ENCODE assay signal across 15 cellular contexts in genomic region chr3:181690769-181691168, GRCh38. TPM values are rescaled to one million over a fixed set of nuclear protein-coding genes. Genes with fewer than 3 reads are reported as not detected.
A peak's percentile ranks its signal among the peaks of the same experiment; 100 is the strongest.
DNase-seq lines count a peak whose midpoint lies in the region; ATAC-seq and TF ChIP-seq lines count a peak whose summit lies in the region.
"Had no signal": no experiment of that assay in that cellular context is flagged by ENCODE, and none has a peak within 500 bp of the region (broad histone marks: within the 10 kb centered on the region; RNA-seq: fewer than 3 reads in every experiment).

No MANE protein-coding gene starts in this region.

- ATAC-seq in aorta (ENCODE audit: low FRiP score) (no peak), HG03025 (IDR thresholded peaks at IDR 0.05; ENCODE audit: low FRiP score, unreplicated experiment) (no peak)
- ATAC-seq: CD8-positive, alpha-beta T cell; HCT116 had no signal

- peaks cover 96% of the 10 kb centered on the region for H3K4me1 ChIP-seq in neural progenitor cell
- H3K4me1 ChIP-seq in aorta (ENCODE audit: control insufficient read depth in 1 of 2, insufficient read depth in 2 of 2, low read length in 2 of 2) = no peaks in the 10 kb centered on the region
- H3K4me1 ChIP-seq: Caco-2 had no signal

- H3K36me3 Mint-ChIP-seq in neural progenitor cell = no peaks in the 10 kb centered on the region
- H3K36me3 Mint-ChIP-seq: CD8-positive, alpha-beta T cell had no signal

- intact Hi-C loops in dorsolateral prefrontal cortex (cut with DNase I) (no loop called here), aorta (cut with DNase I) (no loop called here)

- no peak overlapping the region for H3K27ac Mint-ChIP-seq in neural progenitor cell
- H3K27ac Mint-ChIP-seq: CD8-positive, alpha-beta T cell had no signal

- H3K27me3 ChIP-seq in dorsolateral prefrontal cortex = peaks cover 0 to 5% (median 0%) of the 10 kb centered on the region in 45 donors
- H3K27me3 ChIP-seq in neural progenitor cell = no peaks in the 10 kb centered on the region
- no peaks in the 10 kb centered on the region for H3K27me3 ChIP-seq in aorta (ENCODE audit: control insufficient read depth in 1 of 2, insufficient read depth in 2 of 2, low read length in 1 of 2)

- no peak overlapping the region for H3K9ac ChIP-seq in neural progenitor cell
- H3K9ac ChIP-seq: GM23248 had no signal

- H3K4me2 ChIP-seq in neural progenitor cell = peak overlapping the region; percentile 65

- WGBS in aorta, 2 donors = 86 to 87% methylated on average over 2 of the region's 2 CpGs

- peaks cover 43% of the 10 kb centered on the region for H3K79me2 ChIP-seq in neural progenitor cell (ENCODE audit: low read depth)

- H2AFZ ChIP-seq in neural progenitor cell (replicated peaks) = no peak overlapping the region
- H2AFZ ChIP-seq: GM23248 had no signal

- H3K9me3 ChIP-seq in neural progenitor cell (ENCODE audit: low read depth) (no peaks in the 10 kb centered on the region), aorta (ENCODE audit: control insufficient read depth, low read length) (no peaks in the 10 kb centered on the region)
- H3K9me3 ChIP-seq: Caco-2 had no signal

- H3F3A ChIP-seq in neural progenitor cell (ENCODE audit: low read depth) = peaks cover 65% of the 10 kb centered on the region

- H3K4me1 Mint-ChIP-seq in neural progenitor cell = peaks cover 43% of the 10 kb centered on the region

- H3K27me3 Mint-ChIP-seq in neural progenitor cell (ENCODE audit: insufficient read depth, low read depth) = peaks cover 5% of the 10 kb centered on the region

- no peaks in the 10 kb centered on the region for H4K20me1 ChIP-seq in neural progenitor cell (ENCODE audit: low read depth)

- DNase-seq in NCI-H2081 (lab: John Stamatoyannopoulos, UW) = peak; percentile 75 to 81
- DNase-seq in NCI-H2081 treated with DMSO at 0.1 percent for 48 hours (lab: John Stamatoyannopoulos, UW) = no peak
- no peak for DNase-seq in dorsolateral prefrontal cortex
- peak; percentile 6 for DNase-seq in neural progenitor cell (ENCODE audit: low spot score)
- no peak for DNase-seq in stimulated activated CD4-positive, alpha-beta T cell treated with anti-CD3 and anti-CD28 coated beads, Interleukin-2, amount 100 ng/mL, for 24 hours
- no peak for DNase-seq in COLO829 (ENCODE audit: low spot score)
- no peak for DNase-seq in aorta
- DNase-seq: Caco-2; CD8-positive, alpha-beta T cell; GM23248 had no signal

- no peak overlapping the region for H3K4me3 Mint-ChIP-seq in neural progenitor cell
- H3K4me3 Mint-ChIP-seq: CD8-positive, alpha-beta T cell had no signal

- TF ChIP-seq CTCF in dorsolateral prefrontal cortex (IDR thresholded peaks at IDR 0.05 in 54 of 56, conservative IDR thresholded peaks at IDR 0.05 in 2 of 56; ENCODE audit: low read depth in 1 of 56, partially characterized antibody in 56 of 56) = no peak
- TF ChIP-seq CTCF in neural progenitor cell (IDR thresholded peaks at IDR 0.05) = no peak

- H3K4me3 ChIP-seq in dorsolateral prefrontal cortex (peak overlapping the region in 4 of 59 donors; percentile 1 to 51 (median 14)), neural progenitor cell (no peak overlapping the region), aorta (ENCODE audit: low read length in 2 of 2) (no peak overlapping the region)
- H3K4me3 ChIP-seq: GM23248 had no signal

- H3K27ac ChIP-seq in dorsolateral prefrontal cortex = peak overlapping the region in 56 of 59 donors; percentile 47 to 100 (median 98)
- no peak overlapping the region for H3K27ac ChIP-seq in neural progenitor cell
- no peak overlapping the region for H3K27ac ChIP-seq in aorta (ENCODE audit: low read depth in 1 of 2, low read length in 2 of 2)
- H3K27ac ChIP-seq: 22Rv1, GM23248 had no signal

- H3K36me3 ChIP-seq in neural progenitor cell (no peaks in the 10 kb centered on the region), aorta (ENCODE audit: control insufficient read depth in 1 of 2, insufficient read depth in 2 of 2, low read length in 1 of 2) (no peaks in the 10 kb centered on the region)

- H3K9me3 Mint-ChIP-seq in neural progenitor cell = peaks cover 3% of the 10 kb centered on the region
- H3K9me3 Mint-ChIP-seq: CD8-positive, alpha-beta T cell had no signal

RNA-seq across cellular contexts. Expression of gene SOX2, which starts 21.0 kb away (rescaled TPM):
- 100 to 1,000 TPM in 10 of 120 experiments, 10 to 100 TPM in 110; 34.2 to 159 (median 72.8) TPM for total RNA-seq in dorsolateral prefrontal cortex
- total RNA-seq in neural progenitor cell (ENCODE audit: low replicate concordance) = 584 and 605 TPM in 2 replicates
- under 1 TPM; 0.24 to 0.29 TPM for total RNA-seq in aorta
- polyA plus RNA-seq in aorta = under 1 TPM in 1 of 2 donors, not detected in 1; 0.13 TPM
- total RNA-seq: CD8-positive, alpha-beta T cell; GM23248 had no signal
- polyA plus RNA-seq: BJ, CD14-positive monocyte, GM23248 had no signal

Comparison
In these comparisons a context has a peak if more than half of its experiments do, and no peak if none do; other contexts are left out.
1. DNase-seq: peak in NCI-H2081 (2 of 2) and neural progenitor cell (single experiment); none in NCI-H2081 treated with DMSO at 0.1 percent for 48 hours (single experiment), dorsolateral prefrontal cortex (0 of 10), stimulated activated CD4-positive, alpha-beta T cell treated with anti-CD3 and anti-CD28 coated beads, Interleukin-2, amount 100 ng/mL, for 24 hours (0 of 2), COLO829 (single experiment) and aorta (0 of 2).
2. H3K27ac ChIP-seq: peak in dorsolateral prefrontal cortex (56 of 59); none in neural progenitor cell (single experiment) and aorta (0 of 2).
3. RNA of gene SOX2, which starts 21.0 kb away (total RNA-seq): 584 to 605 TPM in neural progenitor cell and 34.2 to 159 TPM in dorsolateral prefrontal cortex; 0.24 to 0.29 TPM in aorta; every median in the first group is over 10 times any median in the second.